In genomic region chr7:150514748-150515222, GRCh38 we compare ENCODE assay signal across 1 cellular context.
TF ChIP-seq lines count a peak whose summit lies in the region.

TSS of gene GIMAP7 (plus strand) at chr7:150514872. CDS start at chr7:150519975, 5,103 bp downstream.

TF ChIP-seq in GM23338, 12 proteins besides CTCF, POLR2A, EP300 and RAD21 (continued from another document):
- no peak for TF ChIP-seq EZH2phosphoT487 (IDR thresholded peaks at IDR 0.05; ENCODE audit: unreplicated experiment)
- TF ChIP-seq NANOG (IDR thresholded peaks at IDR 0.05; ENCODE audit: borderline replicate concordance): no peak
